Comparison of ENCODE assay signal across 34 cellular contexts in the genomic region with DNA sequence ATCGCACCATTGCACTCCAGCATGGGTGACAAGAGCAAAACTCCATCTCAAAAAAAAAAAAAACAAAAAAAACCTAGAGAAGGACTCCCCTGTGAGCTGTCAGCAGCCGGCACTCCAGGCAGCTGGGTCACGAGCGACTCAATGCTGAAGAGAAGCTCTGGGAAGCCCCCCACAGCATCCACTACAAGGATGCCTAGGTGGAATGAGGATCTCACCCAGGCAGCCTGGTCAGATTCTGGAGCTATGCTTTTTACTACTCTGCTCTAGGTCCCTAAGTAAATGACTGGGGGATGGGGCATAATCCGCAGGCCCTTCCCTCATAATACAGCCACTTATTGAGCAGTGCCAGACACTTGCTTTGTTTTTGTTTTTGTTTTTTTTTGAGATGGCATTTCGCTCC. TPM values are rescaled to one million over a fixed set of nuclear protein-coding genes. Genes with fewer than 3 reads are reported as not detected.
"Had no signal": no experiment of that assay in that cellular context is flagged by ENCODE, and none has a peak within 500 bp of the region (broad histone marks: within the 10 kb centered on the region; RNA-seq: fewer than 3 reads in every experiment).

No MANE protein-coding gene starts in this region.

- H3K36me3 ChIP-seq: SJSA1 had no signal

- H3K4me2 ChIP-seq: KMS-11, PC-9, SK-N-SH had no signal

- H3K9me3 ChIP-seq: SJSA1, SK-N-SH had no signal

- ATAC-seq: Panc1, Right ventricle myocardium inferior had no signal

- H3K4me3 ChIP-seq: PC-9, SJSA1 had no signal

- H2AFZ ChIP-seq: PC-9 had no signal

- H3K27ac ChIP-seq: KMS-11, PC-9, RWPE1, SJSA1 had no signal

- DNase-seq: Karpas-422, MM.1S, NCI-H1048, NCI-H1092 treated with DMSO at 0.1 percent for 48 hours, NCI-H1105 treated with DMSO at 0.1 percent for 48 hours, NCI-H1417, NCI-H1436, NCI-H146, NCI-H1694, NCI-H187, NCI-H1930, NCI-H2029 treated with DMSO at 0.1 percent for 48 hours, NCI-H2081 treated with DMSO at 0.1 percent for 48 hours, NCI-H2107, NCI-H2171, NCI-H226, NCI-H446 treated with DMSO at 0.1 percent for 48 hours, NCI-H510A, NCI-H524, NCI-H526, NCI-H69, NCI-H748 treated with DMSO at 0.1 percent for 48 hours, NCI-H82, PC-9, SHP77, SIG-M5, SK-N-SH, SW 1271 had no signal

- H3K27me3 ChIP-seq: SJSA1 had no signal

- H3K9ac ChIP-seq: KMS-11, SK-N-SH had no signal

RNA-seq across cellular contexts. Expression of a gene that starts 11.0 kb away (rescaled TPM):
- total RNA-seq: MCF 10A had no signal
